Comparison of ENCODE assay signal across 8 cellular contexts in genomic region chr9:2087500-2088313, GRCh38.
A peak's percentile ranks its signal among the peaks of the same experiment; 100 is the strongest.
DNase-seq lines count a peak whose midpoint lies in the region; ATAC-seq and TF ChIP-seq lines count a peak whose summit lies in the region.

No MANE protein-coding gene starts in this region.

- no peaks in the 10 kb centered on the region for H3K79me2 ChIP-seq in osteoblast (ENCODE audit: insufficient read depth, low read length)

- peak; percentile 81 for TF ChIP-seq CTCF in osteoblast (IDR thresholded peaks at IDR 0.05; ENCODE audit: extremely low read depth, low read depth, low read length)

- H3K27me3 ChIP-seq in osteoblast (ENCODE audit: insufficient read depth, low read length): no peaks in the 10 kb centered on the region

- H3K27ac ChIP-seq in osteoblast (ENCODE audit: low read depth, low read length): no peak overlapping the region

- ATAC-seq in GM21619 (IDR thresholded peaks at IDR 0.05; ENCODE audit: unreplicated experiment) (peak; percentile 83), esophagus mucosa (peak; percentile 66), GM19324 (IDR thresholded peaks at IDR 0.05; ENCODE audit: low FRiP score, unreplicated experiment) (no peak)

- H3K4me1 ChIP-seq in osteoblast (ENCODE audit: insufficient read depth, low read length): peaks cover 1% of the 10 kb centered on the region

- no peak overlapping the region for H2AFZ ChIP-seq in osteoblast (ENCODE audit: low read length)

- H3K9me3 ChIP-seq in osteoblast (ENCODE audit: low read depth, low read length): no peaks in the 10 kb centered on the region

- in situ Hi-C loops in KBM-7 (cut with MboI; ENCODE audit: low pct_unique_long_range_greater_than_20kb, low sequenced_read_pairs): no loop called here
- in situ Hi-C loops in SK-MEL-5 (cut with HindIII; ENCODE audit: low pct_unique_long_range_greater_than_20kb, low sequenced_read_pairs): no loop called here

- DNase-seq in stimulated activated CD4-positive, alpha-beta T cell treated with anti-CD3 and anti-CD28 coated beads, Interleukin-15, amount 100 ng/mL, for 24 hours: peak; percentile 21
- DNase-seq in stimulated activated CD4-positive, alpha-beta T cell treated with anti-CD3 and anti-CD28 coated beads, Interleukin-4, amount 100 ng/mL, for 4 hours: no peak
- DNase-seq in KBM-7: peak; percentile 62
- DNase-seq in SK-MEL-5 (ENCODE audit: low read depth, low spot score): peak; percentile 69
- DNase-seq in osteoblast (ENCODE audit: insufficient read length, low spot score, missing footprints): peak; percentile 41

- H3K4me3 ChIP-seq in osteoblast (ENCODE audit: insufficient read depth, low read length): no peak overlapping the region

- H3K36me3 ChIP-seq in osteoblast (ENCODE audit: insufficient read depth, low read length): peaks cover 41% of the 10 kb centered on the region

- H4K20me1 ChIP-seq in osteoblast (ENCODE audit: insufficient read depth, low read length): no peaks in the 10 kb centered on the region

- H3K4me2 ChIP-seq in osteoblast (ENCODE audit: insufficient read depth, low read length): no peak overlapping the region

Comparison
In these comparisons a context has a peak if more than half of its experiments do, and no peak if none do; other contexts are left out.
1. DNase-seq: peak in stimulated activated CD4-positive, alpha-beta T cell treated with anti-CD3 and anti-CD28 coated beads, Interleukin-15, amount 100 ng/mL, for 24 hours (single experiment), KBM-7 (single experiment), SK-MEL-5 (single experiment) and osteoblast (single experiment); none in stimulated activated CD4-positive, alpha-beta T cell treated with anti-CD3 and anti-CD28 coated beads, Interleukin-4, amount 100 ng/mL, for 4 hours (0 of 2).